Comparison of ENCODE assay signal across 1 cellular context in genomic region chr18:7760967-7761946, GRCh38.
TF ChIP-seq lines count a peak whose summit lies in the region.

No MANE protein-coding gene starts in this region.

TF ChIP-seq in HepG2, 621 proteins besides CTCF, POLR2A, EP300 and RAD21 (continued from another document and continues in another):
- TF ChIP-seq ZBTB14 (CRISPR knock-in tag; IDR thresholded peaks at IDR 0.05) (no peak), HMGA1 (CRISPR knock-in tag; conservative IDR thresholded peaks at IDR 0.05) (no peak), HNF4A (CRISPR knock-in tag; IDR thresholded peaks at IDR 0.05) (peak; percentile 38; the same call in 1 of the 2 replicates), SOX13 (IDR thresholded peaks at IDR 0.05) (no peak), SOX13 (CRISPR knock-in tag; conservative IDR thresholded peaks at IDR 0.05 in 1 of 2, IDR thresholded peaks at IDR 0.05 in 1 of 2) (peak in 1 of 2 experiments; percentile 60; a peak in 1 of 4 replicates), FOXA1 (IDR thresholded peaks at IDR 0.05) (no peak), FOXA1 (CRISPR knock-in tag; IDR thresholded peaks at IDR 0.05) (peak; percentile 61; the same call in 1 of the 2 replicates), SOX6 (IDR thresholded peaks at IDR 0.05) (no peak), SOX6 (CRISPR knock-in tag; IDR thresholded peaks at IDR 0.05) (peak; percentile 22; the same call in 1 of the 2 replicates), ZNF256 (CRISPR knock-in tag; conservative IDR thresholded peaks at IDR 0.05) (no peak), SRY (CRISPR knock-in tag; IDR thresholded peaks at IDR 0.05) (no peak), ZNF781 (CRISPR knock-in tag; IDR thresholded peaks at IDR 0.05; ENCODE audit: borderline replicate concordance, not compliant biosample characterization) (no peak), GLMP (CRISPR knock-in tag; IDR thresholded peaks at IDR 0.05; ENCODE audit: borderline replicate concordance) (no peak), ZNF512B (CRISPR knock-in tag; IDR thresholded peaks at IDR 0.05; ENCODE audit: borderline replicate concordance) (no peak), ZNF468 (CRISPR knock-in tag; IDR thresholded peaks at IDR 0.05) (no peak), HNRNPH1 (optimal IDR thresholded peaks at IDR 0.05; ENCODE audit: low read depth, low read length) (no peak), MED1 (CRISPR knock-in tag; IDR thresholded peaks at IDR 0.05) (peak; percentile 20; the same call in 1 of the 2 replicates), ATF7 (IDR thresholded peaks at IDR 0.05) (no peak), ATF7 (CRISPR knock-in tag; IDR thresholded peaks at IDR 0.05) (no peak), MTA3 (CRISPR knock-in tag; IDR thresholded peaks at IDR 0.05) (no peak), GATAD2A (CRISPR knock-in tag; IDR thresholded peaks at IDR 0.05) (peak; percentile 55), ZNF414 (CRISPR knock-in tag; IDR thresholded peaks at IDR 0.05) (0 out of 2 replicates have a peak, but pooled peaks have one; percentile 26), TMF1 (CRISPR knock-in tag; IDR thresholded peaks at IDR 0.05; ENCODE audit: low read depth) (no peak), FOXP4 (CRISPR knock-in tag; IDR thresholded peaks at IDR 0.05) (peak; percentile 43; the same call in 1 of the 2 replicates), ZNF652 (CRISPR knock-in tag; IDR thresholded peaks at IDR 0.05; ENCODE audit: borderline replicate concordance, low read depth) (no peak), HDAC2 (CRISPR knock-in tag; IDR thresholded peaks at IDR 0.05) (0 out of 2 replicates have a peak, but pooled peaks have one; percentile 30), ZKSCAN8 (CRISPR knock-in tag; IDR thresholded peaks at IDR 0.05; ENCODE audit: borderline replicate concordance) (no peak), ZNF550 (CRISPR knock-in tag; IDR thresholded peaks at IDR 0.05; ENCODE audit: borderline replicate concordance) (no peak), ZNF816 (CRISPR knock-in tag; IDR thresholded peaks at IDR 0.05; ENCODE audit: borderline replicate concordance) (peak; percentile 27; the same call in 1 of the 2 replicates), SIX1 (CRISPR knock-in tag; IDR thresholded peaks at IDR 0.05; ENCODE audit: borderline replicate concordance) (no peak), ZNF124 (CRISPR knock-in tag; IDR thresholded peaks at IDR 0.05) (no peak), ZNF3 (CRISPR knock-in tag; IDR thresholded peaks at IDR 0.05) (no peak), MEIS1 (CRISPR knock-in tag; IDR thresholded peaks at IDR 0.05; ENCODE audit: borderline replicate concordance) (no peak), THRA (CRISPR knock-in tag; IDR thresholded peaks at IDR 0.05; ENCODE audit: borderline replicate concordance) (no peak), ASH2L (IDR thresholded peaks at IDR 0.05; ENCODE audit: insufficient read length, low read depth, low read length) (no peak), ZSCAN20 (CRISPR knock-in tag; IDR thresholded peaks at IDR 0.05; ENCODE audit: borderline replicate concordance) (no peak), KDM5B (CRISPR knock-in tag; IDR thresholded peaks at IDR 0.05; ENCODE audit: borderline replicate concordance) (no peak), ZFP41 (CRISPR knock-in tag; IDR thresholded peaks at IDR 0.05; ENCODE audit: borderline replicate concordance) (no peak), ATF5 (CRISPR knock-in tag; IDR thresholded peaks at IDR 0.05; ENCODE audit: low read depth) (no peak), ZNF564 (CRISPR knock-in tag; IDR thresholded peaks at IDR 0.05) (no peak), PHF5A (CRISPR knock-in tag; IDR thresholded peaks at IDR 0.05; ENCODE audit: low read depth, unreplicated experiment) (no peak), TEAD2 (CRISPR knock-in tag; IDR thresholded peaks at IDR 0.05) (no peak), KAT8 (CRISPR knock-in tag; IDR thresholded peaks at IDR 0.05) (no peak), NFIC (IDR thresholded peaks at IDR 0.05; ENCODE audit: low read length) (no peak), ZNF580 (CRISPR knock-in tag; IDR thresholded peaks at IDR 0.05; ENCODE audit: borderline replicate concordance, low read depth) (no peak), ZNF562 (CRISPR knock-in tag; IDR thresholded peaks at IDR 0.05; ENCODE audit: borderline replicate concordance) (no peak), TAF1 (CRISPR knock-in tag; IDR thresholded peaks at IDR 0.05) (no peak), TERF1 (CRISPR knock-in tag; IDR thresholded peaks at IDR 0.05) (no peak), PAXIP1 (CRISPR knock-in tag; conservative IDR thresholded peaks at IDR 0.05) (peak; percentile 36; the same call in 1 of the 2 replicates), RBFOX2 (IDR thresholded peaks at IDR 0.05; ENCODE audit: low read depth, low read length) (no peak), PLSCR1 (CRISPR knock-in tag; IDR thresholded peaks at IDR 0.05; ENCODE audit: borderline replicate concordance) (no peak), FIP1L1 (IDR thresholded peaks at IDR 0.05; ENCODE audit: borderline replicate concordance, insufficient read depth, low read depth, low read length) (no peak), ZNF776 (CRISPR knock-in tag; IDR thresholded peaks at IDR 0.05) (no peak), ZNF460 (CRISPR knock-in tag; IDR thresholded peaks at IDR 0.05; ENCODE audit: borderline replicate concordance) (no peak), ZFP37 (CRISPR knock-in tag; IDR thresholded peaks at IDR 0.05; ENCODE audit: borderline replicate concordance) (no peak)
